Comparison of ENCODE assay signal across 8 cellular contexts in genomic region chr3:143975549-143976152, GRCh38.
A peak's percentile ranks its signal among the peaks of the same experiment; 100 is the strongest.
DNase-seq lines count a peak whose midpoint lies in the region; ATAC-seq, FAIRE-seq and TF ChIP-seq lines count a peak whose summit lies in the region.

No MANE protein-coding gene starts in this region.

- H3K9me3 ChIP-seq in muscle layer of colon (ENCODE audit: low read length): no peaks in the 10 kb centered on the region

- peak overlapping the region in 1 of 2 donors; percentile 21 for H3K4me3 ChIP-seq in muscle layer of colon (ENCODE audit: low read depth in 1 of 2, low read length in 2 of 2)

- no peaks in the 10 kb centered on the region for H3K36me3 ChIP-seq in muscle layer of colon (ENCODE audit: insufficient read depth, low read length)

- ATAC-seq in GM21360 (IDR thresholded peaks at IDR 0.05; ENCODE audit: unreplicated experiment): no peak

- peak overlapping the region; percentile 37 for H3K9ac ChIP-seq in muscle layer of colon (ENCODE audit: low read length)

- H3K27ac ChIP-seq in muscle layer of colon (ENCODE audit: low read depth, low read length): peak overlapping the region; percentile 2

- TF ChIP-seq CTCF in GM12874 (IDR thresholded peaks at IDR 0.05; ENCODE audit: insufficient read depth, low read depth, low read length): 0 out of 2 replicates have a peak, but pooled peaks have one; percentile 23

- no peaks in the 10 kb centered on the region for H3K27me3 ChIP-seq in muscle layer of colon (ENCODE audit: control insufficient read depth in 1 of 2, insufficient read depth in 2 of 2, low read length in 2 of 2)

- peak; percentile 73 for FAIRE-seq in A204.1 (lab: Jason Lieb, UNC)

- H3K4me1 ChIP-seq in muscle layer of colon (ENCODE audit: insufficient read depth, low read length): peaks cover 28% of the 10 kb centered on the region

- peak; percentile 18 for DNase-seq in NCI-H526 treated with DMSO at 0.1 percent for 48 hours (lab: John Stamatoyannopoulos, UW)
- peak; percentile 10 for DNase-seq in central memory CD4-positive, alpha-beta T cell
- DNase-seq in NCI-H510A (lab: John Stamatoyannopoulos, UW): no peak
- no peak for DNase-seq in activated CD4-positive, CD25-positive, alpha-beta regulatory T cell (lab: John Stamatoyannopoulos, UW)

Comparison
In these comparisons a context has a peak if more than half of its experiments do, and no peak if none do; other contexts are left out.
1. DNase-seq: peak in NCI-H526 treated with DMSO at 0.1 percent for 48 hours (single experiment) and central memory CD4-positive, alpha-beta T cell (single experiment); none in NCI-H510A (single experiment) and activated CD4-positive, CD25-positive, alpha-beta regulatory T cell (0 of 4).